Comparison of ENCODE assay signal across 7 cellular contexts in genomic region chr17:68036304-68037147, GRCh38. TPM values are rescaled to one million over a fixed set of nuclear protein-coding genes. Genes with fewer than 3 reads are reported as not detected.
A peak's percentile ranks its signal among the peaks of the same experiment; 100 is the strongest.
DNase-seq lines count a peak whose midpoint lies in the region; ATAC-seq, FAIRE-seq and TF ChIP-seq lines count a peak whose summit lies in the region.

No MANE protein-coding gene starts in this region.

- H3K27me3 ChIP-seq in NT2/D1 (ENCODE audit: insufficient read depth, insufficient read length) (no peaks in the 10 kb centered on the region), endothelial cell of umbilical vein (ENCODE audit: control insufficient read depth in 2 of 2, insufficient read depth in 2 of 2, low read length in 2 of 2) (no peaks in the 10 kb centered on the region), neutrophil (no peaks in the 10 kb centered on the region)

- H3K27ac ChIP-seq in endothelial cell of umbilical vein (ENCODE audit: insufficient read depth, low read depth, low read length): peak overlapping the region; percentile 79
- H3K27ac ChIP-seq in neutrophil: peak overlapping the region; percentile 63

- peak; percentile 81 for FAIRE-seq in endothelial cell of umbilical vein (lab: Jason Lieb, UNC)

- H3K4me3 ChIP-seq in NT2/D1 (ENCODE audit: insufficient read length, low read depth): peak overlapping the region; percentile 99
- peak overlapping the region; percentile 55 to 98 (median 93) for H3K4me3 ChIP-seq in endothelial cell of umbilical vein (replicated peaks in 1 of 3; ENCODE audit: insufficient read depth in 1 of 3, low read depth in 1 of 3, low read length in 3 of 3)
- H3K4me3 ChIP-seq in neutrophil (ENCODE audit: low read depth in 1 of 2, low read length in 1 of 2): peak overlapping the region; percentile 96 to 98

- peak overlapping the region; percentile 100 for H3K9ac ChIP-seq in NT2/D1 (ENCODE audit: insufficient read length, low read depth)
- peak overlapping the region; percentile 94 for H3K9ac ChIP-seq in endothelial cell of umbilical vein (replicated peaks; ENCODE audit: extremely low read depth, insufficient read depth, low read length)

- TF ChIP-seq CTCF in endothelial cell of umbilical vein (IDR thresholded peaks at IDR 0.05; ENCODE audit: extremely low read depth in 1 of 2, insufficient read depth in 1 of 2, low read depth in 1 of 2, low read length in 2 of 2) (no peak), neutrophil (IDR thresholded peaks at IDR 0.05) (no peak), GM20000 (IDR thresholded peaks at IDR 0.05; ENCODE audit: extremely low read depth, missing control alignments) (no peak)

- BruUV-seq in endothelial cell of umbilical vein (replicated peaks; lab: Mats Ljungman, UMichigan): no TSS peak

- H3K9me1 ChIP-seq in endothelial cell of umbilical vein (replicated peaks; ENCODE audit: control insufficient read depth, extremely low read depth, insufficient read depth, low read length): no peaks in the 10 kb centered on the region

- peaks cover 55% of the 10 kb centered on the region for H3K36me3 ChIP-seq in NT2/D1 (ENCODE audit: insufficient read depth, insufficient read length, low read length)
- peaks cover 14 to 19% of the 10 kb centered on the region in 2 experiments for H3K36me3 ChIP-seq in endothelial cell of umbilical vein (ENCODE audit: control insufficient read depth in 2 of 2, extremely low read depth in 1 of 2, insufficient read depth in 2 of 2, low read length in 2 of 2)
- H3K36me3 ChIP-seq in neutrophil: peaks cover 7% of the 10 kb centered on the region

- H3K4me1 ChIP-seq in NT2/D1 (ENCODE audit: insufficient read depth, insufficient read length) (no peaks in the 10 kb centered on the region), endothelial cell of umbilical vein (ENCODE audit: control insufficient read depth, extremely low read depth, insufficient read depth, low read length) (peaks cover 19% of the 10 kb centered on the region), neutrophil (ENCODE audit: control insufficient read depth in 1 of 2, insufficient read depth in 1 of 2, low read depth in 1 of 2, low read length in 1 of 2) (peaks cover 17 to 18% of the 10 kb centered on the region in 2 experiments)

- H3K4me2 ChIP-seq in endothelial cell of umbilical vein (ENCODE audit: insufficient read depth, low read length): peak overlapping the region; percentile 92

- no peak for TF ChIP-seq POLR2A in endothelial cell of umbilical vein (IDR thresholded peaks at IDR 0.05; ENCODE audit: low read depth, low read length)

- CTCF ChIA-PET in endothelial cell of umbilical vein (lab: Charles Lee): interaction anchor here (0.5 to 2.0 kb wide), 6 partner anchors 16 to 168 kb away, joined by 3 to 8 read pairs (median 4); no protein-coding TSS in a partner anchor

- H3K79me2 ChIP-seq in endothelial cell of umbilical vein (ENCODE audit: control insufficient read depth, insufficient read depth, low read length): peaks cover 54% of the 10 kb centered on the region

- intact Hi-C loops in endothelial cell of umbilical vein (cut with micrococcal nuclease): no loop called here

- no peaks in the 10 kb centered on the region for H4K20me1 ChIP-seq in endothelial cell of umbilical vein (replicated peaks; ENCODE audit: control insufficient read depth, extremely low read depth, insufficient read depth, low read length)

- dilution Hi-C loops in endothelial cell of umbilical vein (cut with MboI; ENCODE audit: extremely low pct_ligation_motif_present, low sequenced_read_pairs): no loop called here

- DNase-seq in NT2/D1 (ENCODE audit: low read depth, low spot score) (no peak), endothelial cell of umbilical vein (ENCODE audit: low read depth, low spot score) (no peak), GM20000 (ENCODE audit: low spot score) (no peak), cortex of kidney (lab: John Stamatoyannopoulos, UW) (no peak), DMS53 (lab: John Stamatoyannopoulos, UW) (no peak)

- H3K9me3 ChIP-seq in NT2/D1 (ENCODE audit: insufficient read depth, low read length): no peaks in the 10 kb centered on the region
- H3K9me3 ChIP-seq in endothelial cell of umbilical vein (replicated peaks; ENCODE audit: control insufficient read depth, insufficient read depth, low read length): no peaks in the 10 kb centered on the region
- no peaks in the 10 kb centered on the region for H3K9me3 ChIP-seq in neutrophil

- ATAC-seq in GM19025 (IDR thresholded peaks at IDR 0.05; ENCODE audit: low read depth, unreplicated experiment): peak; percentile 5

- no peak overlapping the region for H2AFZ ChIP-seq in endothelial cell of umbilical vein (ENCODE audit: low read depth, low read length)

- POLR2A ChIA-PET in endothelial cell of umbilical vein (lab: Charles Lee): interaction anchor here (0.6 to 1.8 kb wide), 3 partner anchors 18 to 362 kb away, joined by 3 to 6 read pairs (median 4); no protein-coding TSS in a partner anchor

TF ChIP-seq in endothelial cell of umbilical vein, 7 proteins besides CTCF, POLR2A, EP300 and RAD21:
- TF ChIP-seq, protein P1, sequence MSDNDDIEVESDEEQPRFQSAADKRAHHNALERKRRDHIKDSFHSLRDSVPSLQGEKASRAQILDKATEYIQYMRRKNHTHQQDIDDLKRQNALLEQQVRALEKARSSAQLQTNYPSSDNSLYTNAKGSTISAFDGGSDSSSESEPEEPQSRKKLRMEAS (IDR thresholded peaks at IDR 0.05; ENCODE audit: insufficient read depth, insufficient read length): no peak
- TF ChIP-seq EZH2 (IDR thresholded peaks at IDR 0.05; ENCODE audit: borderline replicate concordance, low read depth, low read length, severe bottlenecking) (no peak), POLR2AphosphoS5 (IDR thresholded peaks at IDR 0.05; ENCODE audit: insufficient read depth, low read depth, low read length) (no peak), GATA2 (IDR thresholded peaks at IDR 0.05; ENCODE audit: insufficient read depth, insufficient read length, low read depth, low read length) (no peak), MYC (IDR thresholded peaks at IDR 0.05; ENCODE audit: low read depth, low read length) (no peak), JUN (IDR thresholded peaks at IDR 0.05; ENCODE audit: borderline replicate concordance, insufficient read depth, insufficient read length, low read depth) (no peak), FOS (IDR thresholded peaks at IDR 0.05; ENCODE audit: borderline replicate concordance, insufficient read depth, low read length) (no peak)
TF ChIP-seq in endothelial cell of umbilical vein: peak in this region for 0.

RNA-seq across cellular contexts. Expression of gene KPNA2, which starts 1.0 kb away (rescaled TPM):
- total RNA-seq in endothelial cell of umbilical vein: 311 and 382 TPM in 2 replicates
- 252 and 259 TPM in 2 replicates for polyA plus RNA-seq in endothelial cell of umbilical vein
- polyA plus RNA-seq in endothelial cell of umbilical vein (2011; cell fraction: cytosol; rRNA removed): 238 and 268 TPM in 2 replicates
- polyA plus RNA-seq in endothelial cell of umbilical vein (2011; cell fraction: nucleus; rRNA removed): 209 and 217 TPM in 2 replicates
- 267 and 391 TPM in 2 replicates for polyA plus RNA-seq in endothelial cell of umbilical vein (2012)
- 488 and 522 TPM in 2 replicates for polyA minus RNA-seq in endothelial cell of umbilical vein
- polyA minus RNA-seq in endothelial cell of umbilical vein (2011; cell fraction: cytosol; rRNA and poly(A)+ RNA removed): 278 TPM
- 156 and 233 TPM in 2 replicates for polyA minus RNA-seq in endothelial cell of umbilical vein (2011; cell fraction: nucleus; rRNA and poly(A)+ RNA removed)

RNA-seq across cellular contexts. Expression of gene C17orf58, which starts 40.3 kb away (rescaled TPM):
- 13.4 and 24.5 TPM in 2 replicates for total RNA-seq in endothelial cell of umbilical vein
- polyA plus RNA-seq in endothelial cell of umbilical vein: 35.5 and 40.0 TPM in 2 replicates
- 28.6 and 34.5 TPM in 2 replicates for polyA plus RNA-seq in endothelial cell of umbilical vein (2011; cell fraction: cytosol; rRNA removed)
- polyA plus RNA-seq in endothelial cell of umbilical vein (2011; cell fraction: nucleus; rRNA removed): 38.6 and 39.9 TPM in 2 replicates
- polyA plus RNA-seq in endothelial cell of umbilical vein (2012): 22.3 and 24.3 TPM in 2 replicates
- 25.1 and 29.9 TPM in 2 replicates for polyA minus RNA-seq in endothelial cell of umbilical vein
- 5.3 TPM for polyA minus RNA-seq in endothelial cell of umbilical vein (2011; cell fraction: cytosol; rRNA and poly(A)+ RNA removed)
- polyA minus RNA-seq in endothelial cell of umbilical vein (2011; cell fraction: nucleus; rRNA and poly(A)+ RNA removed): 13.5 and 20.5 TPM in 2 replicates
